ENCODE assay signal across 8 cellular contexts in the genomic region with DNA sequence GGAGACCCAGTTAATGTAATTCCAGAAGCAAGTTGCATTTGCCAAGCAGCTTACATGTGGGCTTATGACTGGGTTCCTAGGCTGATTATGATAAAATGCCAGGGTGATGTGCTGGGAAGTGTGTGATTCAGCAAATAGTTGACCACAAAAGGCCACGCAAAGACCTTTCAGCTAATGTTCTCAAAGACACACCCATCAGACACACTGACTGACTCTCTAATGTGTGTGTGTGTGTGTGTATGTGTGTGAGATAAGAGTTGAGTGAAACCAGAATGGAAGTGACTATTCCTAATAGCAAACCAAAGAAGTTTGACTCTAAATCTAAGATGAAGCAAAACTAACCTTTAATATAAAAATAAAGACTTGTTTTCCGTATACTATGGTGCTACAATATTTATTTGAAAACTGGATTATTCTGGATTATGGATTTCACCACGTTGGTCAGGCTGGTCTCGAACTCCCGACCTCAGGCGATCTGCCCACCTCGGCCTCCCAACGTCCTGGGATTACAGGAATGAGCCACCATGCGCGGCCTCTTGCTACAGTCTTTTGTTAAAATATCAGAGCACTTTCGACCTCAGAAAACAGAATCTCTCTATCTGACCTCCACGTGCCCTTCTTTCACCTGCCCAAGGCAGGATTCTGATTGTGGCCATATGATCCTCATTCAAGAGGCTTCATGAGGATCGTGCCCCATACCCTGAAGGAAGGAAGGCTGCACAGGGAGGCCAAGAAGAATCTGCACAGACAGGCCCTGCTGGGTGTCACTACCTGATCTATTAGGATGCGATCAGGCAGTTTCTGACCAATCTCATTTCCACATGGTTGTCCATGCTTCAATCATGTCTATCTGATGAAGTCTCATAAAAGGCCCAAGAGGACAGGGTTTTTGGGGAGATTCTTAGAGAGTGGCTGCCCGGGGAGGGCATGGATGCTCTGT.
DNase-seq lines count a peak whose midpoint lies in the region; ATAC-seq and TF ChIP-seq lines count a peak whose summit lies in the region.

No MANE protein-coding gene starts in this region.

- peaks cover 6 to 25% (median 22%) of the 10 kb centered on the region in 7 donors for H3K4me1 Mint-ChIP-seq in naive thymus-derived CD4-positive, alpha-beta T cell

- H3K4me3 Mint-ChIP-seq in naive thymus-derived CD4-positive, alpha-beta T cell: peak overlapping the region in 1 of 10 donors; percentile 3

- no peaks in the 10 kb centered on the region for H3K9me3 ChIP-seq in MG63
- no peaks in the 10 kb centered on the region for H3K9me3 ChIP-seq in mammary epithelial cell (replicated peaks; ENCODE audit: insufficient read depth, low read length)
- no peaks in the 10 kb centered on the region for H3K9me3 ChIP-seq in naive thymus-derived CD4-positive, alpha-beta T cell (ENCODE audit: control insufficient read depth in 2 of 3, low read length in 3 of 3)

- peaks cover 12% of the 10 kb centered on the region for H3K4me1 ChIP-seq in mammary epithelial cell (ENCODE audit: insufficient read depth, low read length)
- no peaks in the 10 kb centered on the region for H3K4me1 ChIP-seq in naive thymus-derived CD4-positive, alpha-beta T cell (ENCODE audit: control insufficient read depth in 2 of 2, insufficient read depth in 2 of 2, low read length in 2 of 2)

- no peak for TF ChIP-seq CTCF in mammary epithelial cell (conservative IDR thresholded peaks at IDR 0.05 in 1 of 2, IDR thresholded peaks at IDR 0.05 in 1 of 2; ENCODE audit: extremely low read depth in 1 of 2, insufficient read depth in 1 of 2, low read depth in 1 of 2, low read length in 2 of 2)

- peak overlapping the region; percentile 5 for H3K4me2 ChIP-seq in mammary epithelial cell (ENCODE audit: insufficient read depth, low read depth, low read length)

- H3K36me3 ChIP-seq in MG63 (peaks cover 23% of the 10 kb centered on the region), mammary epithelial cell (ENCODE audit: insufficient read depth, low read length) (no peaks in the 10 kb centered on the region)
- H3K36me3 ChIP-seq in naive thymus-derived CD4-positive, alpha-beta T cell (ENCODE audit: control insufficient read depth in 2 of 3, insufficient read depth in 3 of 3, low read length in 3 of 3): peaks cover 20 to 74% (median 22%) of the 10 kb centered on the region in 3 experiments

- no peak overlapping the region for H2AFZ ChIP-seq in mammary epithelial cell (ENCODE audit: low read depth, low read length)

- H3K4me3 ChIP-seq in MG63: no peak overlapping the region
- H3K4me3 ChIP-seq in mammary epithelial cell (replicated peaks in 1 of 3; ENCODE audit: insufficient read depth in 1 of 3, low read depth in 2 of 3, low read length in 3 of 3): no peak overlapping the region
- H3K4me3 ChIP-seq in naive thymus-derived CD4-positive, alpha-beta T cell (ENCODE audit: low read length): no peak overlapping the region

- peak overlapping the region in 7 of 9 donors; percentile 60 to 88 (median 70) for H3K27ac Mint-ChIP-seq in naive thymus-derived CD4-positive, alpha-beta T cell

- BruUV-seq in mammary epithelial cell (replicated peaks; lab: Mats Ljungman, UMichigan): TSS peak; percentile 35

- CTCF ChIA-PET in mammary epithelial cell (lab: Charles Lee; ENCODE audit: low non-redundant PET): interaction anchor here (0.6 kb wide), 1 partner anchor 1244 kb away, joined by 5 read pairs; no protein-coding TSS in a partner anchor
- CTCF ChIA-PET in naive thymus-derived CD4-positive, alpha-beta T cell (lab: Charles Lee): no interaction called here

- H3K27me3 ChIP-seq in MG63 (no peaks in the 10 kb centered on the region), mammary epithelial cell (ENCODE audit: insufficient read depth, low read length) (no peaks in the 10 kb centered on the region)
- no peaks in the 10 kb centered on the region for H3K27me3 ChIP-seq in naive thymus-derived CD4-positive, alpha-beta T cell (ENCODE audit: control insufficient read depth in 2 of 2, insufficient read depth in 2 of 2, low read length in 2 of 2)

- no peaks in the 10 kb centered on the region for H3K27me3 Mint-ChIP-seq in naive thymus-derived CD4-positive, alpha-beta T cell

- H3K79me2 ChIP-seq in mammary epithelial cell (ENCODE audit: insufficient read depth, low read length): no peaks in the 10 kb centered on the region

- WGBS in mammary epithelial cell (ENCODE audit: low coverage, missing lambda C conversion rate): 74% methylated on average over 11 of the region's 15 CpGs

- POLR2A ChIA-PET in naive thymus-derived CD4-positive, alpha-beta T cell (lab: Charles Lee): interaction anchor here (1.3 kb wide), 1 partner anchor 26 kb away, joined by 6 read pairs; no protein-coding TSS in a partner anchor

- H4K20me1 ChIP-seq in mammary epithelial cell (ENCODE audit: insufficient read depth, low read length): no peaks in the 10 kb centered on the region

- peak; percentile 75 for DNase-seq in COLO829 (ENCODE audit: low spot score)
- DNase-seq in MG63: peak; percentile 85
- peak; percentile 99 for DNase-seq in mammary epithelial cell
- no peak for DNase-seq in naive thymus-derived CD4-positive, alpha-beta T cell
- DNase-seq in T-helper 1 cell: no peak
- DNase-seq in putamen (ENCODE audit: low spot score): no peak

- peaks cover 8 to 42% (median 32%) of the 10 kb centered on the region in 5 donors for H3K36me3 Mint-ChIP-seq in naive thymus-derived CD4-positive, alpha-beta T cell

- intact Hi-C loops in mammary epithelial cell (cut with micrococcal nuclease): loop anchor here (1.0 kb wide), 1 partner anchor 26 kb away; no protein-coding TSS in a partner anchor
- intact Hi-C loops in naive thymus-derived CD4-positive, alpha-beta T cell (cut with micrococcal nuclease): no loop called here

- H3K9me3 Mint-ChIP-seq in naive thymus-derived CD4-positive, alpha-beta T cell: peaks cover 0 to 2% (median 0%) of the 10 kb centered on the region in 11 donors

- in situ Hi-C loops in mammary epithelial cell (cut with MboI; ENCODE audit: low sequenced_read_pairs in 2 of 2): no loop called here

- peak; percentile 77 for ATAC-seq in naive thymus-derived CD4-positive, alpha-beta T cell
- ATAC-seq in HG03342 (IDR thresholded peaks at IDR 0.05; ENCODE audit: unreplicated experiment) (no peak), GM18520 (IDR thresholded peaks at IDR 0.05; ENCODE audit: unreplicated experiment) (no peak)

- dilution Hi-C loops in mammary epithelial cell (cut with HindIII; ENCODE audit: low sequenced_read_pairs): no loop called here

- peak overlapping the region; percentile 37 for H3K27ac ChIP-seq in mammary epithelial cell (ENCODE audit: insufficient read depth, low read depth, low read length)
- H3K27ac ChIP-seq in naive thymus-derived CD4-positive, alpha-beta T cell (ENCODE audit: low read depth, low read length): no peak overlapping the region

- no peak overlapping the region for H3K9ac ChIP-seq in mammary epithelial cell (ENCODE audit: insufficient read depth, low read length)

Comparison
In these comparisons a context has a peak if more than half of its experiments do, and no peak if none do; other contexts are left out.
1. DNase-seq: peak in COLO829 (single experiment), MG63 (single experiment) and mammary epithelial cell (single experiment); none in naive thymus-derived CD4-positive, alpha-beta T cell (0 of 9), T-helper 1 cell (0 of 5) and putamen (single experiment).